In genomic region chr6:89371849-89372505, GRCh38 we compare ENCODE assay signal across 1 cellular context.
A peak's percentile ranks its signal among the peaks of the same experiment; 100 is the strongest.
TF ChIP-seq lines count a peak whose summit lies in the region.

No MANE protein-coding gene starts in this region.

TF ChIP-seq in HepG2, 621 proteins besides CTCF, POLR2A, EP300 and RAD21 (continued from another document and continues in another):
- TF ChIP-seq AKNA (CRISPR knock-in tag; IDR thresholded peaks at IDR 0.05; ENCODE audit: borderline replicate concordance) (no peak), KAT8 (CRISPR knock-in tag; IDR thresholded peaks at IDR 0.05) (0 out of 2 replicates have a peak, but pooled peaks have one; percentile 37), NR2F6 (IDR thresholded peaks at IDR 0.05) (no peak), NR2F6 (CRISPR knock-in tag; IDR thresholded peaks at IDR 0.05) (no peak), AHDC1 (CRISPR knock-in tag; IDR thresholded peaks at IDR 0.05; ENCODE audit: borderline replicate concordance) (no peak), ZNF850 (CRISPR knock-in tag; conservative IDR thresholded peaks at IDR 0.05) (no peak), CBX1 (IDR thresholded peaks at IDR 0.05; ENCODE audit: low read depth) (no peak), KLF16 (CRISPR knock-in tag; IDR thresholded peaks at IDR 0.05) (0 out of 4 replicates have a peak, but pooled peaks of 1 of the 2 experiments have one; percentile 57), BATF2 (CRISPR knock-in tag; IDR thresholded peaks at IDR 0.05) (no peak), ZFP36L1 (CRISPR knock-in tag; IDR thresholded peaks at IDR 0.05) (no peak), ETV5 (CRISPR knock-in tag; IDR thresholded peaks at IDR 0.05; ENCODE audit: borderline replicate concordance) (no peak), MBD4 (IDR thresholded peaks at IDR 0.05; ENCODE audit: borderline replicate concordance, low read length) (no peak), ZNF275 (CRISPR knock-in tag; IDR thresholded peaks at IDR 0.05; ENCODE audit: borderline replicate concordance) (no peak), ZNF75D (CRISPR knock-in tag; IDR thresholded peaks at IDR 0.05; ENCODE audit: borderline replicate concordance) (no peak), ZNF839 (CRISPR knock-in tag; IDR thresholded peaks at IDR 0.05; ENCODE audit: borderline replicate concordance) (no peak), ATF3 (CRISPR knock-in tag; IDR thresholded peaks at IDR 0.05) (0 out of 2 replicates have a peak, but pooled peaks have one; percentile 24), LCORL (IDR thresholded peaks at IDR 0.05) (no peak), LCORL (CRISPR knock-in tag; IDR thresholded peaks at IDR 0.05) (no peak), ZNF256 (CRISPR knock-in tag; conservative IDR thresholded peaks at IDR 0.05) (no peak), ZNF598 (CRISPR knock-in tag; IDR thresholded peaks at IDR 0.05; ENCODE audit: borderline replicate concordance) (no peak), IRX3 (CRISPR knock-in tag; IDR thresholded peaks at IDR 0.05; ENCODE audit: borderline replicate concordance, low read depth) (no peak), IKZF5 (CRISPR knock-in tag; IDR thresholded peaks at IDR 0.05) (peak; percentile 30; the same call in 1 of the 2 replicates), CEBPG (CRISPR knock-in tag; IDR thresholded peaks at IDR 0.05) (no peak), ZNF790 (CRISPR knock-in tag; IDR thresholded peaks at IDR 0.05; ENCODE audit: borderline replicate concordance) (no peak), HDAC1 (CRISPR knock-in tag; IDR thresholded peaks at IDR 0.05) (no peak), CCDC6 (CRISPR knock-in tag; IDR thresholded peaks at IDR 0.05) (no peak), HNRNPL (IDR thresholded peaks at IDR 0.05; ENCODE audit: low read depth, low read length) (0 out of 2 replicates have a peak, but pooled peaks have one; percentile 30), NFE2L2 (IDR thresholded peaks at IDR 0.05; ENCODE audit: low read length) (no peak), NFAT5 (CRISPR knock-in tag; IDR thresholded peaks at IDR 0.05) (no peak), SRSF1 (optimal IDR thresholded peaks at IDR 0.05; ENCODE audit: low read depth, low read length) (peak; percentile 57), BRF2 (CRISPR knock-in tag; IDR thresholded peaks at IDR 0.05) (no peak), ZNF333 (CRISPR knock-in tag; IDR thresholded peaks at IDR 0.05; ENCODE audit: borderline replicate concordance) (no peak), SSRP1 (CRISPR knock-in tag; IDR thresholded peaks at IDR 0.05) (no peak), FOXJ3 (CRISPR knock-in tag; IDR thresholded peaks at IDR 0.05; ENCODE audit: borderline replicate concordance) (no peak)
